14 cellular contexts compared by ENCODE assay signal in the genomic region with DNA sequence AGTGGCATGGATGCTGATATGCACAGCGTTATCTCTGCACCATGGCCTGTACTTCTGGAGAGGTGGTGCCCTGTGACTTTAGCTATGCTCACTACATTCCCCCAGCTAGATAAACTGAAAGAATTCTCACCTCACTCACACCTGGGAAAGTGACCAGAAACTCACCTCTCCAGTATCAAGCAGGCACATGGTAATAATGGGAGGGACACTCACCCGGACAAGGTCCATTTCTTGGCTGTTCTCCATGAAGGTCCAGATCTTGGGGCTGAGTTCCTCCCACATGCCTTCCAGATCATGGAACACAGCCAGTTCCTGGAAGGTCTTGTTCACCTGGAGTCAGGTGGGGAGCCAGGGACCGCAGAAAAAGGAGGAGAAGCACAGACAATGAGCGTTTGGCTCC.
A peak's percentile ranks its signal among the peaks of the same experiment; 100 is the strongest.
DNase-seq lines count a peak whose midpoint lies in the region; ATAC-seq and TF ChIP-seq lines count a peak whose summit lies in the region.
"Had no signal": no experiment of that assay in that cellular context is flagged by ENCODE, and none has a peak within 500 bp of the region (broad histone marks: within the 10 kb centered on the region; RNA-seq: fewer than 3 reads in every experiment).

No MANE protein-coding gene starts in this region.

- POLR2A ChIA-PET in activated CD4-positive, alpha-beta T cell treated with anti-CD3 and anti-CD28 coated beads for 36 hours (lab: Charles Lee): no interaction called here

- no peaks in the 10 kb centered on the region for H3K9me3 Mint-ChIP-seq in activated CD4-positive, alpha-beta T cell treated with anti-CD3 and anti-CD28 coated beads for 36 hours (ENCODE audit: low read depth)
- H3K9me3 Mint-ChIP-seq in activated T-helper 17 cell treated with anti-CD3 and anti-CD28 coated beads, Interleukin-2, amount 50 U/mL, for 72 hours: no peaks in the 10 kb centered on the region
- H3K9me3 Mint-ChIP-seq: IgD-negative memory B cell had no signal

- H3K9me3 ChIP-seq in left lung: no peaks in the 10 kb centered on the region
- no peaks in the 10 kb centered on the region for H3K9me3 ChIP-seq in stomach
- H3K9me3 ChIP-seq: BLaER1 had no signal

- TF ChIP-seq EP300 in stomach (IDR thresholded peaks at IDR 0.05): no peak

- no peaks in the 10 kb centered on the region for H3K36me3 Mint-ChIP-seq in activated CD4-positive, alpha-beta T cell treated with anti-CD3 and anti-CD28 coated beads for 36 hours (ENCODE audit: low read depth)
- peaks cover 41% of the 10 kb centered on the region for H3K36me3 Mint-ChIP-seq in activated T-helper 17 cell treated with anti-CD3 and anti-CD28 coated beads, Interleukin-2, amount 50 U/mL, for 72 hours (ENCODE audit: low read depth)

- peaks cover 0 to 86% of the 10 kb centered on the region in 2 donors for H3K36me3 ChIP-seq in left lung
- H3K36me3 ChIP-seq in stomach: peaks cover 36 to 100% (median 88%) of the 10 kb centered on the region in 4 donors

- WGBS in stomach, 5 donors: 42 to 70% (median 57%) methylated on average over 4 of the region's 4 CpGs

- H3K27me3 ChIP-seq in left lung (no peaks in the 10 kb centered on the region), stomach (no peaks in the 10 kb centered on the region)
- H3K27me3 ChIP-seq: BLaER1 had no signal

- TF ChIP-seq CTCF in left lung (IDR thresholded peaks at IDR 0.05) (no peak), stomach (IDR thresholded peaks at IDR 0.05) (no peak)

- CTCF ChIA-PET in activated CD4-positive, alpha-beta T cell treated with anti-CD3 and anti-CD28 coated beads for 36 hours (lab: Charles Lee): no interaction called here

- H3K4me1 ChIP-seq in left lung (peaks cover 6 to 31% of the 10 kb centered on the region in 2 donors), stomach (peaks cover 0 to 22% (median 11%) of the 10 kb centered on the region in 4 donors)
- H3K4me1 ChIP-seq: BLaER1 had no signal

- no peak for ATAC-seq in activated CD4-positive, alpha-beta T cell treated with anti-CD3 and anti-CD28 coated beads for 36 hours
- ATAC-seq in activated T-helper 17 cell treated with anti-CD3 and anti-CD28 coated beads, Interleukin-2, amount 50 U/mL, for 72 hours (replicated peaks): no peak
- ATAC-seq in left lung: peak; percentile 9
- ATAC-seq: PC-3 had no signal

- peak overlapping the region; percentile 42 for H3K27ac Mint-ChIP-seq in activated CD4-positive, alpha-beta T cell treated with anti-CD3 and anti-CD28 coated beads for 36 hours
- peak overlapping the region; percentile 43 for H3K27ac Mint-ChIP-seq in activated T-helper 17 cell treated with anti-CD3 and anti-CD28 coated beads, Interleukin-2, amount 50 U/mL, for 72 hours
- H3K27ac Mint-ChIP-seq: IgD-negative memory B cell had no signal

- H3K4me3 Mint-ChIP-seq in activated CD4-positive, alpha-beta T cell treated with anti-CD3 and anti-CD28 coated beads for 36 hours: no peak overlapping the region
- no peak overlapping the region for H3K4me3 Mint-ChIP-seq in activated T-helper 17 cell treated with anti-CD3 and anti-CD28 coated beads, Interleukin-2, amount 50 U/mL, for 72 hours

- peaks cover 12% of the 10 kb centered on the region for H3K4me1 Mint-ChIP-seq in activated CD4-positive, alpha-beta T cell treated with anti-CD3 and anti-CD28 coated beads for 36 hours
- H3K4me1 Mint-ChIP-seq in activated T-helper 17 cell treated with anti-CD3 and anti-CD28 coated beads, Interleukin-2, amount 50 U/mL, for 72 hours: peaks cover 9% of the 10 kb centered on the region

- H3K27ac ChIP-seq in left lung: no peak overlapping the region
- H3K27ac ChIP-seq in stomach: no peak overlapping the region
- H3K27ac ChIP-seq: BLaER1 had no signal

- TF ChIP-seq POLR2A in stomach (IDR thresholded peaks at IDR 0.05): no peak

- no peaks in the 10 kb centered on the region for H3K27me3 Mint-ChIP-seq in activated CD4-positive, alpha-beta T cell treated with anti-CD3 and anti-CD28 coated beads for 36 hours
- H3K27me3 Mint-ChIP-seq in activated T-helper 17 cell treated with anti-CD3 and anti-CD28 coated beads, Interleukin-2, amount 50 U/mL, for 72 hours: no peaks in the 10 kb centered on the region
- H3K27me3 Mint-ChIP-seq: IgD-negative memory B cell had no signal

- no peak for DNase-seq in activated CD4-positive, alpha-beta T cell treated with anti-CD3 and anti-CD28 coated beads for 36 hours
- no peak for DNase-seq in activated CD4-positive, alpha-beta T cell treated with anti-CD3 and anti-CD28 coated beads for 1 hour
- DNase-seq in left lung (no peak), stomach (peak; percentile 33), T-helper 1 cell (no peak), pons (ENCODE audit: low spot score) (no peak), NCI-H187 (lab: John Stamatoyannopoulos, UW) (no peak)
- DNase-seq: 8988T, NCI-H2081, NCI-H526 treated with DMSO at 0.1 percent for 48 hours, PC-3 had no signal

- intact Hi-C loops in activated CD4-positive, alpha-beta T cell treated with anti-CD3 and anti-CD28 coated beads for 36 hours (cut with DNase I, micrococcal nuclease): no loop called here
- intact Hi-C loops in left lung (cut with DNase I): no loop called here
- intact Hi-C loops in stomach (cut with DNase I; ENCODE audit: low total_unique reads): no loop called here

- H3K4me3 ChIP-seq in left lung: no peak overlapping the region
- H3K4me3 ChIP-seq in stomach: no peak overlapping the region
- H3K4me3 ChIP-seq: BLaER1 had no signal
